ENCODE assay signal across 8 cellular contexts in genomic region chr4:183407128-183407585, GRCh38. TPM values are rescaled to one million over a fixed set of nuclear protein-coding genes. Genes with fewer than 3 reads are reported as not detected.
DNase-seq lines count a peak whose midpoint lies in the region; ATAC-seq and TF ChIP-seq lines count a peak whose summit lies in the region.

No MANE protein-coding gene starts in this region.

- no peaks in the 10 kb centered on the region for H3K27me3 ChIP-seq in kidney epithelial cell (ENCODE audit: control insufficient read depth, insufficient read depth, low read length)

- H3K9me3 Mint-ChIP-seq in central memory CD8-positive, alpha-beta T cell, result no peaks in the 10 kb centered on the region

- DNase-seq in AG08395 (ENCODE audit: low spot score), result peak; percentile 76
- DNase-seq in NCI-H226, result peak; percentile 21
- peak; percentile 78 for DNase-seq in activated CD4-positive, CD25-positive, alpha-beta regulatory T cell treated with anti-CD3 and anti-CD28 coated beads, Interleukin-2, amount 50 U/mL, for 16 hours (ENCODE audit: low read depth, low spot score)
- DNase-seq in central memory CD8-positive, alpha-beta T cell (ENCODE audit: low spot score in 2 of 2), result peak; percentile 86 to 96
- DNase-seq in kidney epithelial cell (ENCODE audit: low read depth), result no peak
- DNase-seq in stimulated activated CD4-positive, alpha-beta T cell treated with anti-CD3 and anti-CD28 coated beads, Interleukin-1b, Interleukin-23, amount 100 ng/mL, for 1 hour (ENCODE audit: low read depth in 2 of 2), result peak; percentile 67 to 86

- H3K36me3 Mint-ChIP-seq in central memory CD8-positive, alpha-beta T cell (ENCODE audit: insufficient read depth), result no peaks in the 10 kb centered on the region

- no peaks in the 10 kb centered on the region for H3K27me3 Mint-ChIP-seq in central memory CD8-positive, alpha-beta T cell

- H3K4me3 ChIP-seq in kidney epithelial cell (ENCODE audit: low read depth, low read length), result peak overlapping the region; percentile 59

- H3K27ac Mint-ChIP-seq in central memory CD8-positive, alpha-beta T cell (ENCODE audit: low read depth), result peak overlapping the region; percentile 98

- peaks cover 10% of the 10 kb centered on the region for H3K4me1 Mint-ChIP-seq in central memory CD8-positive, alpha-beta T cell

- H3K4me3 Mint-ChIP-seq in central memory CD8-positive, alpha-beta T cell, result peak overlapping the region; percentile 83

- no peaks in the 10 kb centered on the region for H3K36me3 ChIP-seq in kidney epithelial cell (ENCODE audit: control insufficient read depth, insufficient read depth, low read length)

- peak; percentile 72 for ATAC-seq in GM18873 (IDR thresholded peaks at IDR 0.05; ENCODE audit: low FRiP score, unreplicated experiment)
- ATAC-seq in HG03135 (IDR thresholded peaks at IDR 0.05; ENCODE audit: unreplicated experiment), result peak; percentile 87
- peak; percentile 94 for ATAC-seq in central memory CD8-positive, alpha-beta T cell (replicated peaks; ENCODE audit: extremely low read depth, poor library complexity, severe bottlenecking)

- peak; percentile 76 for TF ChIP-seq CTCF in kidney epithelial cell (IDR thresholded peaks at IDR 0.05; ENCODE audit: insufficient read depth, low read length, poor library complexity, severe bottlenecking)

RNA-seq across cellular contexts. Expression of gene CDKN2AIP, which starts 37.3 kb away (rescaled TPM):
- total RNA-seq in kidney epithelial cell, result 25.7 and 28.5 TPM in 2 replicates
